Comparison of ENCODE assay signal across 8 cellular contexts in genomic region chr1:112507896-112508241, GRCh38. TPM values are rescaled to one million over a fixed set of nuclear protein-coding genes. Genes with fewer than 3 reads are reported as not detected.
A peak's percentile ranks its signal among the peaks of the same experiment; 100 is the strongest.
DNase-seq lines count a peak whose midpoint lies in the region; ATAC-seq and TF ChIP-seq lines count a peak whose summit lies in the region.

No MANE protein-coding gene starts in this region.

- peak overlapping the region; percentile 57 to 72 (median 58) for H3K4me3 ChIP-seq in esophagus muscularis mucosa

- intact Hi-C loops in activated B cell treated with CpG ODN at 0.5 μM for 24 hours (cut with micrococcal nuclease) (loop anchor here (1.0 to 10.0 kb wide), 2 partner anchors 42 to 167 kb away; partner anchors contain the start of gene MOV10), esophagus muscularis mucosa (cut with DNase I) (no loop called here), posterior vena cava (cut with DNase I) (loop anchor here in 1 of 2 donors (2.0 kb wide), 1 partner anchor 61 kb away; no protein-coding TSS in a partner anchor)

- no peak for TF ChIP-seq EP300 in esophagus muscularis mucosa (IDR thresholded peaks at IDR 0.05)

- peaks cover 15 to 39% (median 21%) of the 10 kb centered on the region in 4 donors for H3K4me1 ChIP-seq in esophagus muscularis mucosa

- H3K9me3 Mint-ChIP-seq in activated B cell treated with CpG ODN at 0.5 μM for 24 hours: no peaks in the 10 kb centered on the region

- no peaks in the 10 kb centered on the region for H3K36me3 Mint-ChIP-seq in activated B cell treated with CpG ODN at 0.5 μM for 24 hours (ENCODE audit: low read depth)

- H3K27ac ChIP-seq in esophagus muscularis mucosa (replicated peaks in 1 of 4): no peak overlapping the region

- H3K36me3 ChIP-seq in esophagus muscularis mucosa: no peaks in the 10 kb centered on the region

- peaks cover 14% of the 10 kb centered on the region for H3K27me3 Mint-ChIP-seq in activated B cell treated with CpG ODN at 0.5 μM for 24 hours

- no peak overlapping the region for H3K27ac Mint-ChIP-seq in activated B cell treated with CpG ODN at 0.5 μM for 24 hours

- peak; percentile 33 for DNase-seq in DMS53 (lab: John Stamatoyannopoulos, UW)
- DNase-seq in DMS53 treated with DMSO at 0.1 percent for 48 hours (lab: John Stamatoyannopoulos, UW; ENCODE audit: unreplicated experiment): no peak
- peak; percentile 25 for DNase-seq in activated B cell treated with CpG ODN at 0.5 μM for 24 hours
- DNase-seq in esophagus muscularis mucosa (ENCODE audit: extremely low spot score): no peak
- DNase-seq in posterior vena cava (ENCODE audit: low spot score): peak; percentile 72
- DNase-seq in anterior cingulate cortex (lab: John Stamatoyannopoulos, UW): no peak
- no peak for DNase-seq in superior temporal gyrus (ENCODE audit: extremely low spot score)

- H3K9me3 ChIP-seq in esophagus muscularis mucosa: no peaks in the 10 kb centered on the region

- peaks cover 0 to 64% (median 16%) of the 10 kb centered on the region in 4 donors for H3K27me3 ChIP-seq in esophagus muscularis mucosa

- H3K4me3 Mint-ChIP-seq in activated B cell treated with CpG ODN at 0.5 μM for 24 hours: peak overlapping the region; percentile 79

- CTCF ChIA-PET in activated B cell treated with CpG ODN at 0.5 μM for 24 hours (lab: Charles Lee): no interaction called here

- ATAC-seq in activated B cell treated with CpG ODN at 0.5 μM for 24 hours (ENCODE audit: low read depth) (peak; percentile 56), HG02642 (IDR thresholded peaks at IDR 0.05; ENCODE audit: poor library complexity, unreplicated experiment) (no peak)

- 4% methylated on average over 13 of the region's 15 CpGs for WGBS in esophagus muscularis mucosa

- TF ChIP-seq CTCF in activated B cell treated with CpG ODN at 0.5 μM for 24 hours (IDR thresholded peaks at IDR 0.05) (no peak), esophagus muscularis mucosa (IDR thresholded peaks at IDR 0.05) (no peak)

- TF ChIP-seq POLR2A in esophagus muscularis mucosa (IDR thresholded peaks at IDR 0.05; ENCODE audit: low read depth): no peak

- H3K4me1 Mint-ChIP-seq in activated B cell treated with CpG ODN at 0.5 μM for 24 hours: peaks cover 38% of the 10 kb centered on the region

- POLR2A ChIA-PET in activated B cell treated with CpG ODN at 0.5 μM for 24 hours (lab: Charles Lee): interaction anchor here (1.2 to 1.7 kb wide), 2 partner anchors 42 to 111 kb away, joined by 6 read pairs; partner anchors contain the start of genes CAPZA1 and ST7L

RNA-seq across cellular contexts. Expression of gene WNT2B, which starts 0.9 kb away (rescaled TPM):
- total RNA-seq in activated B cell treated with CpG ODN at 0.5 μM for 24 hours (1.0 and 1.4 TPM in 2 replicates), esophagus muscularis mucosa (1 to 10 TPM; 2.7 to 6.3 (median 3.8) TPM), posterior vena cava (1 to 10 TPM; 2.5 to 3.2 TPM)

Comparison
In these comparisons a context has a peak if more than half of its experiments do, and no peak if none do; other contexts are left out.
1. DNase-seq: peak in DMS53 (single experiment), activated B cell treated with CpG ODN at 0.5 μM for 24 hours (single experiment) and posterior vena cava (single experiment); none in DMS53 treated with DMSO at 0.1 percent for 48 hours (single experiment), esophagus muscularis mucosa (single experiment), anterior cingulate cortex (0 of 58) and superior temporal gyrus (single experiment).